20 cellular contexts compared by ENCODE assay signal in the genomic region with DNA sequence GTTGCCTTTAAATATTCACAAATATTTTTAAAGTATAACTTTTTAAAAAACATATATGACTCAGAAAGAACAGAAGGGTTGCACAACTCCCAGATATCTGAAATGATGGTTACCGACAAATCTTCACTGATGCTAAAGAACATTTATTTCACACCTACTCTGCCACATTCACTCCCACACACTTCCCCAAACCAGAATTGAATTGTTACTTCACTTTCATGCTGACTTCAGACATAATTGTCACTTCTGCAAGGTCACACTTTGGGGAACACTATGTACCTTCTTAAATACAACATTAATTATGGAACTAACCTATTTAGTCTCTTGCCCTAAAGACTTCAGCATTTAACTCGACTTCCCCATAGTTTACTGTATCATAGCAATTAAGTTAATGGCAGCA.
A peak's percentile ranks its signal among the peaks of the same experiment; 100 is the strongest.
DNase-seq lines count a peak whose midpoint lies in the region; ATAC-seq, FAIRE-seq and TF ChIP-seq lines count a peak whose summit lies in the region.
"Had no signal": no experiment of that assay in that cellular context is flagged by ENCODE, and none has a peak within 500 bp of the region (broad histone marks: within the 10 kb centered on the region; RNA-seq: fewer than 3 reads in every experiment).

No MANE protein-coding gene starts in this region.

- H3K9me3 Mint-ChIP-seq in activated naive CD4-positive, alpha-beta T cell treated with anti-CD3 and anti-CD28 coated beads for 36 hours = peaks cover 2% of the 10 kb centered on the region
- H3K9me3 Mint-ChIP-seq in activated naive CD4-positive, alpha-beta T cell treated with anti-CD3 and anti-CD28 coated beads, Interleukin-2, amount 10 ng/mL, durations not matched to agents 7 days and 5 days = no peaks in the 10 kb centered on the region
- no peaks in the 10 kb centered on the region for H3K9me3 Mint-ChIP-seq in stimulated activated effector memory CD8-positive, alpha-beta T cell treated with anti-CD3 and anti-CD28 coated beads, Interleukin-12 subunit alpha, Interleukin-12 subunit beta, amount 100 ng/mL, for 72 hours
- H3K9me3 Mint-ChIP-seq in activated naive CD8-positive, alpha-beta T cell treated with anti-CD3 and anti-CD28 coated beads for 36 hours = peaks cover 2% of the 10 kb centered on the region
- H3K9me3 Mint-ChIP-seq: CD4-positive, alpha-beta T cell had no signal

- H3K4me3 Mint-ChIP-seq in activated naive CD4-positive, alpha-beta T cell treated with anti-CD3 and anti-CD28 coated beads for 36 hours = no peak overlapping the region
- no peak overlapping the region for H3K4me3 Mint-ChIP-seq in activated naive CD4-positive, alpha-beta T cell treated with anti-CD3 and anti-CD28 coated beads, Interleukin-2, amount 10 ng/mL, durations not matched to agents 7 days and 5 days
- no peak overlapping the region for H3K4me3 Mint-ChIP-seq in stimulated activated effector memory CD8-positive, alpha-beta T cell treated with anti-CD3 and anti-CD28 coated beads, Interleukin-12 subunit alpha, Interleukin-12 subunit beta, amount 100 ng/mL, for 72 hours
- H3K4me3 Mint-ChIP-seq in activated naive CD8-positive, alpha-beta T cell treated with anti-CD3 and anti-CD28 coated beads for 36 hours = no peak overlapping the region
- H3K4me3 Mint-ChIP-seq: CD4-positive, alpha-beta T cell had no signal

- peak; percentile 20 for DNase-seq in activated naive CD4-positive, alpha-beta T cell treated with anti-CD3 and anti-CD28 coated beads for 36 hours
- DNase-seq in activated naive CD4-positive, alpha-beta T cell treated with anti-CD3 and anti-CD28 coated beads, Interleukin-2, amount 10 ng/mL, durations not matched to agents 7 days and 5 days = no peak
- DNase-seq in Kasumi-1 (lab: John Stamatoyannopoulos, UW) = peak; percentile 4 to 16
- DNase-seq in GM12878 (ENCODE audit: low read depth, low spot score) = no peak
- DNase-seq in stimulated activated effector memory CD8-positive, alpha-beta T cell treated with anti-CD3 and anti-CD28 coated beads, Interleukin-12 subunit alpha, Interleukin-12 subunit beta, amount 100 ng/mL, for 72 hours (ENCODE audit: low spot score in 2 of 2) = no peak
- DNase-seq in activated naive CD8-positive, alpha-beta T cell treated with anti-CD3 and anti-CD28 coated beads for 36 hours = no peak
- no peak for DNase-seq in RPMI8226
- DNase-seq in Ammon's horn (ENCODE audit: low spot score) = no peak
- DNase-seq: CD4-positive, alpha-beta T cell; IMR-90; NCI-H1048; NCI-H1417 treated with DMSO at 0.1 percent for 48 hours; NCI-H187; NCI-H446; NCI-H526; SIG-M5; SK-N-SH had no signal

- no peaks in the 10 kb centered on the region for H4K20me1 ChIP-seq in GM12878 (ENCODE audit: control insufficient read depth, insufficient read depth)

- peaks cover 15% of the 10 kb centered on the region for H3K4me1 Mint-ChIP-seq in activated naive CD4-positive, alpha-beta T cell treated with anti-CD3 and anti-CD28 coated beads for 36 hours (ENCODE audit: low read depth)
- H3K4me1 Mint-ChIP-seq in activated naive CD4-positive, alpha-beta T cell treated with anti-CD3 and anti-CD28 coated beads, Interleukin-2, amount 10 ng/mL, durations not matched to agents 7 days and 5 days = no peaks in the 10 kb centered on the region
- H3K4me1 Mint-ChIP-seq in stimulated activated effector memory CD8-positive, alpha-beta T cell treated with anti-CD3 and anti-CD28 coated beads, Interleukin-12 subunit alpha, Interleukin-12 subunit beta, amount 100 ng/mL, for 72 hours = no peaks in the 10 kb centered on the region
- H3K4me1 Mint-ChIP-seq in activated naive CD8-positive, alpha-beta T cell treated with anti-CD3 and anti-CD28 coated beads for 36 hours = peaks cover 6% of the 10 kb centered on the region

- no peak overlapping the region for H3K27ac Mint-ChIP-seq in activated naive CD4-positive, alpha-beta T cell treated with anti-CD3 and anti-CD28 coated beads for 36 hours
- H3K27ac Mint-ChIP-seq in activated naive CD4-positive, alpha-beta T cell treated with anti-CD3 and anti-CD28 coated beads, Interleukin-2, amount 10 ng/mL, durations not matched to agents 7 days and 5 days = no peak overlapping the region
- H3K27ac Mint-ChIP-seq in stimulated activated effector memory CD8-positive, alpha-beta T cell treated with anti-CD3 and anti-CD28 coated beads, Interleukin-12 subunit alpha, Interleukin-12 subunit beta, amount 100 ng/mL, for 72 hours = no peak overlapping the region
- no peak overlapping the region for H3K27ac Mint-ChIP-seq in activated naive CD8-positive, alpha-beta T cell treated with anti-CD3 and anti-CD28 coated beads for 36 hours
- H3K27ac Mint-ChIP-seq: CD4-positive, alpha-beta T cell had no signal

- peak in 1 of 2 experiments; percentile 36; a peak in 1 of 4 replicates for TF ChIP-seq EP300 in GM12878 (IDR thresholded peaks at IDR 0.05; ENCODE audit: borderline replicate concordance in 1 of 2, control insufficient read depth in 1 of 2, low read depth in 2 of 2, low read length in 2 of 2)

- H2AFZ ChIP-seq in GM12878 (ENCODE audit: control insufficient read depth, low read depth, low read length) = no peak overlapping the region

- TF ChIP-seq POLR2A in GM12878 (IDR thresholded peaks at IDR 0.05; ENCODE audit: low read depth, low read length) = no peak

- no peak for TF ChIP-seq RAD21 in GM12878 (IDR thresholded peaks at IDR 0.05; ENCODE audit: insufficient read depth, low read depth, low read length)

- H3K36me3 Mint-ChIP-seq in activated naive CD4-positive, alpha-beta T cell treated with anti-CD3 and anti-CD28 coated beads for 36 hours (ENCODE audit: low read depth) = no peaks in the 10 kb centered on the region
- no peaks in the 10 kb centered on the region for H3K36me3 Mint-ChIP-seq in activated naive CD4-positive, alpha-beta T cell treated with anti-CD3 and anti-CD28 coated beads, Interleukin-2, amount 10 ng/mL, durations not matched to agents 7 days and 5 days
- H3K36me3 Mint-ChIP-seq in stimulated activated effector memory CD8-positive, alpha-beta T cell treated with anti-CD3 and anti-CD28 coated beads, Interleukin-12 subunit alpha, Interleukin-12 subunit beta, amount 100 ng/mL, for 72 hours = no peaks in the 10 kb centered on the region
- no peaks in the 10 kb centered on the region for H3K36me3 Mint-ChIP-seq in activated naive CD8-positive, alpha-beta T cell treated with anti-CD3 and anti-CD28 coated beads for 36 hours

- CTCF ChIA-PET in activated naive CD4-positive, alpha-beta T cell treated with anti-CD3 and anti-CD28 coated beads for 36 hours (lab: Charles Lee) = no interaction called here
- CTCF ChIA-PET in activated naive CD4-positive, alpha-beta T cell treated with anti-CD3 and anti-CD28 coated beads, Interleukin-2, amount 10 ng/mL, durations not matched to agents 7 days and 5 days (lab: Charles Lee) = interaction anchor here (0.5 kb wide), 1 partner anchor 164 kb away, joined by 3 read pairs; no protein-coding TSS in a partner anchor
- CTCF ChIA-PET in GM12878 (lab: Yijun Ruan, JAX) = interaction anchor here (1.1 kb wide), 1 partner anchor 9 kb away, joined by 3 read pairs; no protein-coding TSS in a partner anchor

- H3K4me2 ChIP-seq in GM12878 (ENCODE audit: control insufficient read depth, insufficient read depth) = no peak overlapping the region
- H3K4me2 ChIP-seq: A549, KMS-11, SK-N-SH had no signal

- H3K4me3 ChIP-seq in GM12878 = no peak overlapping the region
- H3K4me3 ChIP-seq: A549 had no signal

- no peaks in the 10 kb centered on the region for H3K36me3 ChIP-seq in GM12878 (ENCODE audit: control insufficient read depth in 2 of 2, insufficient read depth in 2 of 2, low read length in 1 of 2)

- RAD21 ChIA-PET in GM12878 (lab: Charles Lee; ENCODE audit: unreplicated experiment) = no interaction called here

- no peaks in the 10 kb centered on the region for H3K4me1 ChIP-seq in GM12878 (ENCODE audit: control insufficient read depth, insufficient read depth, low read length)
- H3K4me1 ChIP-seq: A549 had no signal

- POLR2A ChIA-PET in GM12878 (lab: Charles Lee) = no interaction called here

- no peak for FAIRE-seq in GM12878 (lab: Jason Lieb, UNC)
- FAIRE-seq: A549, GM12892 had no signal

- H3K27me3 Mint-ChIP-seq in activated naive CD4-positive, alpha-beta T cell treated with anti-CD3 and anti-CD28 coated beads for 36 hours (ENCODE audit: low read depth) = no peaks in the 10 kb centered on the region
- H3K27me3 Mint-ChIP-seq in activated naive CD4-positive, alpha-beta T cell treated with anti-CD3 and anti-CD28 coated beads, Interleukin-2, amount 10 ng/mL, durations not matched to agents 7 days and 5 days = no peaks in the 10 kb centered on the region
- no peaks in the 10 kb centered on the region for H3K27me3 Mint-ChIP-seq in activated naive CD8-positive, alpha-beta T cell treated with anti-CD3 and anti-CD28 coated beads for 36 hours
- H3K27me3 Mint-ChIP-seq: CD4-positive, alpha-beta T cell had no signal

- WGBS in GM12878 (ENCODE audit: insufficient coverage, insufficient replicate concordance, low lambda C conversion rate, missing lambda C conversion rate) = 4% methylated on average over 2 of the region's 2 CpGs

- intact Hi-C loops in activated naive CD4-positive, alpha-beta T cell treated with anti-CD3 and anti-CD28 coated beads for 36 hours (cut with micrococcal nuclease) = loop anchor here (1.0 kb wide), 1 partner anchor 91 kb away; no protein-coding TSS in a partner anchor
- intact Hi-C loops in GM12878 (cut with micrococcal nuclease; ENCODE audit: unreplicated experiment) = no loop called here

- H3K9me3 ChIP-seq in GM12878 (replicated peaks; ENCODE audit: control insufficient read depth, insufficient read depth, low read length) = no peaks in the 10 kb centered on the region
- H3K9me3 ChIP-seq: A549, SK-N-SH had no signal

- ATAC-seq in GM12878 = peak; percentile 69
- peak; percentile 51 for ATAC-seq in stimulated activated effector memory CD8-positive, alpha-beta T cell treated with anti-CD3 and anti-CD28 coated beads, Interleukin-12 subunit alpha, Interleukin-12 subunit beta, amount 100 ng/mL, for 72 hours
- ATAC-seq: A549 had no signal

- no peak for TF ChIP-seq CTCF in GM12878 (IDR thresholded peaks at IDR 0.05 in 2 of 3, conservative IDR thresholded peaks at IDR 0.05 in 1 of 3; ENCODE audit: control insufficient read depth in 2 of 3, extremely low read depth in 1 of 3, insufficient read depth in 1 of 3, low read depth in 3 of 3, low read length in 3 of 3)

- no peak overlapping the region for H3K27ac ChIP-seq in GM12878 (ENCODE audit: control insufficient read depth, insufficient read depth)
- H3K27ac ChIP-seq: A549, KMS-11 had no signal

- H3K79me2 ChIP-seq in GM12878 (ENCODE audit: control insufficient read depth, insufficient read depth, low read length) = no peaks in the 10 kb centered on the region

- SMC1A ChIA-PET in GM12878 (lab: Charles Lee; ENCODE audit: uncharacterized antibody, unreplicated experiment) = no interaction called here

- no peaks in the 10 kb centered on the region for H3K27me3 ChIP-seq in GM12878 (replicated peaks in 1 of 2; ENCODE audit: control insufficient read depth in 2 of 2, insufficient read depth in 2 of 2, low read length in 1 of 2)

- H3K9ac ChIP-seq in GM12878 (ENCODE audit: control insufficient read depth, insufficient read depth, low read length) = no peak overlapping the region
- H3K9ac ChIP-seq: KMS-11, SK-N-SH had no signal

- BruUV-seq in GM12878 (replicated peaks; lab: Mats Ljungman, UMichigan) = no TSS peak

- in situ Hi-C loops in GM12878 (cut with MboI) = no loop called here

TF ChIP-seq in GM12878, 131 proteins besides CTCF, POLR2A, EP300 and RAD21 (continues in another document):
- no peak for TF ChIP-seq POLR2AphosphoS5 (IDR thresholded peaks at IDR 0.05; ENCODE audit: low read length)
- TF ChIP-seq MTA2 (IDR thresholded peaks at IDR 0.05; ENCODE audit: low read depth) = peak; percentile 91

Comparison
In these comparisons a context has a peak if more than half of its experiments do, and no peak if none do; other contexts are left out.
1. DNase-seq: peak in activated naive CD4-positive, alpha-beta T cell treated with anti-CD3 and anti-CD28 coated beads for 36 hours (single experiment) and Kasumi-1 (2 of 2); none in activated naive CD4-positive, alpha-beta T cell treated with anti-CD3 and anti-CD28 coated beads, Interleukin-2, amount 10 ng/mL, durations not matched to agents 7 days and 5 days (single experiment), GM12878 (single experiment), stimulated activated effector memory CD8-positive, alpha-beta T cell treated with anti-CD3 and anti-CD28 coated beads, Interleukin-12 subunit alpha, Interleukin-12 subunit beta, amount 100 ng/mL, for 72 hours (0 of 2), activated naive CD8-positive, alpha-beta T cell treated with anti-CD3 and anti-CD28 coated beads for 36 hours (single experiment), RPMI8226 (single experiment) and Ammon's horn (single experiment).